Comparison of ENCODE assay signal across 8 cellular contexts in genomic region chr7:45917658-45918057, GRCh38. TPM values are rescaled to one million over a fixed set of nuclear protein-coding genes. Genes with fewer than 3 reads are reported as not detected.
DNase-seq lines count a peak whose midpoint lies in the region; ATAC-seq and TF ChIP-seq lines count a peak whose summit lies in the region.

No MANE protein-coding gene starts in this region.

- H3K4me3 ChIP-seq in choroid plexus epithelial cell (ENCODE audit: low read depth, low read length) (peak overlapping the region; percentile 31), left lung (no peak overlapping the region)

- H3K27me3 ChIP-seq in left lung, result peaks cover 32 to 70% of the 10 kb centered on the region in 2 donors

- intact Hi-C loops in left lung (cut with DNase I), result loop anchor here in 1 of 2 donors (10.0 kb wide), 2 partner anchors 1167 to 1257 kb away; no protein-coding TSS in a partner anchor

- no peak overlapping the region for H3K27ac ChIP-seq in left lung

- no peaks in the 10 kb centered on the region for H3K36me3 ChIP-seq in left lung

- peak; percentile 67 for ATAC-seq in HG02610 (IDR thresholded peaks at IDR 0.05; ENCODE audit: unreplicated experiment)
- ATAC-seq in left lung, result peak; percentile 63

- H3K4me1 ChIP-seq in left lung, result peaks cover 10 to 23% of the 10 kb centered on the region in 2 donors

- no peaks in the 10 kb centered on the region for H3K9me3 ChIP-seq in left lung

- peak; percentile 47 to 70 for DNase-seq in NCI-H524 (lab: John Stamatoyannopoulos, UW)
- no peak for DNase-seq in NCI-H524 treated with DMSO at 0.1 percent for 48 hours (lab: John Stamatoyannopoulos, UW)
- peak; percentile 71 for DNase-seq in NCI-H2029 (lab: John Stamatoyannopoulos, UW)
- peak; percentile 56 for DNase-seq in activated CD4-positive, alpha-beta T cell treated with anti-CD3 and anti-CD28 coated beads for 1 hour
- peak; percentile 73 for DNase-seq in choroid plexus epithelial cell (ENCODE audit: low read depth)
- peak; percentile 75 to 89 for DNase-seq in left lung
- peak; percentile 44 to 74 for DNase-seq in stimulated activated CD4-positive, alpha-beta T cell treated with anti-CD3 and anti-CD28 coated beads, Interleukin-4, amount 100 ng/mL, for 4 hours

- TF ChIP-seq CTCF in choroid plexus epithelial cell (conservative IDR thresholded peaks at IDR 0.05; ENCODE audit: low read depth, low read length) (peak; percentile 98), left lung (IDR thresholded peaks at IDR 0.05) (peak; percentile 91 to 96)

RNA-seq across cellular contexts. Expression of gene IGFBP3, which starts 3.4 kb away (rescaled TPM):
- total RNA-seq in left lung, result 10 to 100 TPM; 33.8 to 35.9 TPM

RNA-seq across cellular contexts. Expression of gene IGFBP1, which starts 29.4 kb away (rescaled TPM):
- total RNA-seq in left lung, result not detected

RNA-seq across cellular contexts. Expression of gene CCDC201, which starts 44.8 kb away (rescaled TPM):
- total RNA-seq in left lung, result not detected
